In the genomic region with DNA sequence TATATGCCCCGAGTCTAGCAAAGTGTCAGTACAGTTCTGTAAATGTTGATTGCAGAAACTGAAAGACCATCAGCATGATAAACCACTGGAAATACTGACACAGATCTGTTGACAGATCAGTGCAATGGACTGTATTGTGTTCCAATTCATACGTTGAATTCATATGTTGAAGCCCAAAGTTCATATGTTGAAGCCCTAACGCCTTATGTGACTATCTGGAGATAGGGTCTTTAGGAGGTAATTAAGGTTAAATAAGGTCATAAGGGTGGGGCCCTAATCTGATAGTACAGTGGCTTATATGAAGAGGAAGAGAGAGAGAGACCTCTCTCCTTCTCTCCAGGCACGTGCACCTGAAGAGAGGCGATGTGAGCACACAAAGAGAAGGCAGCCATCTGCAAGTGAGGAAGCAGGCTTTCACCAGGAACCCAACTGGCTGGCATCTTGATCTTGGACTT, we compare ENCODE assay signal across 12 cellular contexts.
DNase-seq lines count a peak whose midpoint lies in the region; ATAC-seq, FAIRE-seq and TF ChIP-seq lines count a peak whose summit lies in the region.
"Had no signal": no experiment of that assay in that cellular context is flagged by ENCODE, and none has a peak within 500 bp of the region (broad histone marks: within the 10 kb centered on the region; RNA-seq: fewer than 3 reads in every experiment).

No MANE protein-coding gene starts in this region.

- peak overlapping the region; percentile 3; the same call in 1 of the 2 replicates for H2AFZ ChIP-seq in GM12878 (ENCODE audit: control insufficient read depth, low read depth, low read length)

- H3K9me3 Mint-ChIP-seq in activated CD4-positive, alpha-beta T cell treated with anti-CD3 and anti-CD28 coated beads, Interleukin-2, amount 10 ng/mL, durations not matched to agents 24 days and 14 days = peaks cover 8% of the 10 kb centered on the region
- no peaks in the 10 kb centered on the region for H3K9me3 Mint-ChIP-seq in glutamatergic neuron (ENCODE audit: unreplicated experiment)

- intact Hi-C loops in activated CD4-positive, alpha-beta T cell treated with anti-CD3 and anti-CD28 coated beads, Interleukin-2, amount 10 ng/mL, durations not matched to agents 24 days and 14 days (cut with micrococcal nuclease) = no loop called here
- intact Hi-C loops in GM12878 (cut with micrococcal nuclease; ENCODE audit: unreplicated experiment) = no loop called here
- intact Hi-C loops in dorsolateral prefrontal cortex (cut with DNase I) = no loop called here

- peak overlapping the region; percentile 13 for H3K9ac ChIP-seq in GM12878 (ENCODE audit: control insufficient read depth, insufficient read depth, low read length)

- RAD21 ChIA-PET in GM12878 (lab: Charles Lee; ENCODE audit: unreplicated experiment) = interaction anchor here (0.9 to 3.4 kb wide), 5 partner anchors 26 to 39 kb away, joined by 3 to 14 read pairs (median 5); no protein-coding TSS in a partner anchor

- H4K20me1 ChIP-seq in GM12878 (ENCODE audit: control insufficient read depth, insufficient read depth) = no peaks in the 10 kb centered on the region

- no peak for DNase-seq in activated CD4-positive, alpha-beta T cell treated with anti-CD3 and anti-CD28 coated beads, Interleukin-2, amount 10 ng/mL, durations not matched to agents 24 days and 14 days
- DNase-seq in activated CD4-positive, alpha-beta T cell treated with anti-CD3 and anti-CD28 coated beads for 1 hour = no peak
- DNase-seq in GM12878 (ENCODE audit: low read depth, low spot score) (peak; percentile 81), dorsolateral prefrontal cortex (no peak), glutamatergic neuron (no peak), NCI-H524 (lab: John Stamatoyannopoulos, UW) (no peak)
- DNase-seq: NCI-H187 treated with DMSO at 0.1 percent for 48 hours, right cardiac atrium had no signal

- H3K4me3 Mint-ChIP-seq in activated CD4-positive, alpha-beta T cell treated with anti-CD3 and anti-CD28 coated beads, Interleukin-2, amount 10 ng/mL, durations not matched to agents 24 days and 14 days = peak overlapping the region; percentile 50
- H3K4me3 Mint-ChIP-seq in glutamatergic neuron (ENCODE audit: unreplicated experiment) = no peak overlapping the region

- SMC1A ChIA-PET in GM12878 (lab: Charles Lee; ENCODE audit: uncharacterized antibody, unreplicated experiment) = interaction anchor here (0.6 to 3.1 kb wide), 10 partner anchors 26 to 104 kb away, joined by 3 to 22 read pairs (median 4); no protein-coding TSS in a partner anchor

- peaks cover 55% of the 10 kb centered on the region for H3K4me1 Mint-ChIP-seq in activated CD4-positive, alpha-beta T cell treated with anti-CD3 and anti-CD28 coated beads, Interleukin-2, amount 10 ng/mL, durations not matched to agents 24 days and 14 days
- no peaks in the 10 kb centered on the region for H3K4me1 Mint-ChIP-seq in glutamatergic neuron (ENCODE audit: low read depth, unreplicated experiment)

- H3K36me3 ChIP-seq in GM12878 (ENCODE audit: control insufficient read depth in 2 of 2, insufficient read depth in 2 of 2, low read length in 1 of 2) = no peaks in the 10 kb centered on the region

- 0 out of 4 replicates have a peak, but pooled peaks of 1 of the 2 experiments have one; percentile 7 for TF ChIP-seq EP300 in GM12878 (IDR thresholded peaks at IDR 0.05; ENCODE audit: borderline replicate concordance in 1 of 2, control insufficient read depth in 1 of 2, low read depth in 2 of 2, low read length in 2 of 2)

- peaks cover 14% of the 10 kb centered on the region; the same call in 2 of the 3 replicates for H3K9me3 ChIP-seq in GM12878 (replicated peaks; ENCODE audit: control insufficient read depth, insufficient read depth, low read length)

- ATAC-seq in GM21390 (IDR thresholded peaks at IDR 0.05; ENCODE audit: unreplicated experiment) (peak; percentile 55), HG03103 (IDR thresholded peaks at IDR 0.05; ENCODE audit: low read depth, unreplicated experiment) (peak; percentile 56), GM12878 (peak; percentile 70)
- ATAC-seq: left lobe of liver had no signal

- H3K79me2 ChIP-seq in GM12878 (ENCODE audit: control insufficient read depth, insufficient read depth, low read length) = peaks cover 49% of the 10 kb centered on the region

- peak overlapping the region; percentile 87 for H3K27ac ChIP-seq in GM12878 (ENCODE audit: control insufficient read depth, insufficient read depth)
- no peak overlapping the region for H3K27ac ChIP-seq in dorsolateral prefrontal cortex
- H3K27ac ChIP-seq: RWPE1 had no signal

- peak; percentile 13 for FAIRE-seq in GM12878 (lab: Jason Lieb, UNC)

- H3K4me2 ChIP-seq in GM12878 (ENCODE audit: control insufficient read depth, insufficient read depth) = peak overlapping the region; percentile 39

- 18% methylated on average over 5 of the region's 5 CpGs for WGBS in GM12878 (ENCODE audit: insufficient coverage, insufficient replicate concordance, low lambda C conversion rate, missing lambda C conversion rate)

- H3K27me3 ChIP-seq in GM12878 (replicated peaks in 1 of 2; ENCODE audit: control insufficient read depth in 2 of 2, insufficient read depth in 2 of 2, low read length in 1 of 2) = no peaks in the 10 kb centered on the region
- no peaks in the 10 kb centered on the region for H3K27me3 ChIP-seq in dorsolateral prefrontal cortex

- peaks cover 54% of the 10 kb centered on the region for H3K4me1 ChIP-seq in GM12878 (ENCODE audit: control insufficient read depth, insufficient read depth, low read length)

- no TSS peak for BruUV-seq in GM12878 (replicated peaks; lab: Mats Ljungman, UMichigan)

- TF ChIP-seq POLR2A in GM12878 (IDR thresholded peaks at IDR 0.05; ENCODE audit: low read depth, low read length) = peak; percentile 48

- TF ChIP-seq CTCF in GM12878 (IDR thresholded peaks at IDR 0.05 in 2 of 3, conservative IDR thresholded peaks at IDR 0.05 in 1 of 3; ENCODE audit: control insufficient read depth in 2 of 3, extremely low read depth in 1 of 3, insufficient read depth in 1 of 3, low read depth in 3 of 3, low read length in 3 of 3) = no peak
- TF ChIP-seq CTCF in dorsolateral prefrontal cortex (IDR thresholded peaks at IDR 0.05 in 54 of 56, conservative IDR thresholded peaks at IDR 0.05 in 2 of 56; ENCODE audit: low read depth in 1 of 56, partially characterized antibody in 56 of 56) = no peak
- no peak for TF ChIP-seq CTCF in glutamatergic neuron (IDR thresholded peaks at IDR 0.05; ENCODE audit: partially characterized antibody, unreplicated experiment)

- H3K4me3 ChIP-seq in GM12878 (peak overlapping the region; percentile 20; the same call in 1 of the 2 replicates), dorsolateral prefrontal cortex (no peak overlapping the region)

- CTCF ChIA-PET in GM12878 (lab: Yijun Ruan, JAX) = interaction anchor here (0.9 kb wide), 1 partner anchor 104 kb away, joined by 3 read pairs; no protein-coding TSS in a partner anchor

- H3K27ac Mint-ChIP-seq in activated CD4-positive, alpha-beta T cell treated with anti-CD3 and anti-CD28 coated beads, Interleukin-2, amount 10 ng/mL, durations not matched to agents 24 days and 14 days = peak overlapping the region; percentile 98
- H3K27ac Mint-ChIP-seq in glutamatergic neuron (ENCODE audit: unreplicated experiment) = no peak overlapping the region

- TF ChIP-seq RAD21 in GM12878 (IDR thresholded peaks at IDR 0.05; ENCODE audit: insufficient read depth, low read depth, low read length) = no peak

- in situ Hi-C loops in GM12878 (cut with MboI) = no loop called here

- POLR2A ChIA-PET in GM12878 (lab: Charles Lee) = interaction anchor here (1.0 kb wide), 1 partner anchor 111 kb away, joined by 3 read pairs; no protein-coding TSS in a partner anchor

- H3K36me3 Mint-ChIP-seq in activated CD4-positive, alpha-beta T cell treated with anti-CD3 and anti-CD28 coated beads, Interleukin-2, amount 10 ng/mL, durations not matched to agents 24 days and 14 days (ENCODE audit: low read depth) = peaks cover 15% of the 10 kb centered on the region
- no peaks in the 10 kb centered on the region for H3K36me3 Mint-ChIP-seq in glutamatergic neuron (ENCODE audit: unreplicated experiment)

- H3K27me3 Mint-ChIP-seq in activated CD4-positive, alpha-beta T cell treated with anti-CD3 and anti-CD28 coated beads, Interleukin-2, amount 10 ng/mL, durations not matched to agents 24 days and 14 days = no peaks in the 10 kb centered on the region
- H3K27me3 Mint-ChIP-seq in glutamatergic neuron (ENCODE audit: unreplicated experiment) = no peaks in the 10 kb centered on the region

TF ChIP-seq in GM12878, 131 proteins besides CTCF, POLR2A, EP300 and RAD21 (continues in another document):
- TF ChIP-seq ZNF384 (IDR thresholded peaks at IDR 0.05; ENCODE audit: borderline replicate concordance, low read depth, low read length) = no peak
- peak; percentile 46; the same call in 1 of the 2 replicates for TF ChIP-seq NFIC (IDR thresholded peaks at IDR 0.05; ENCODE audit: low read depth, low read length)
- peak; percentile 48 for TF ChIP-seq CREM (IDR thresholded peaks at IDR 0.05; ENCODE audit: low read depth)
- peak; percentile 59; the same call in 1 of the 2 replicates for TF ChIP-seq MTA3 (IDR thresholded peaks at IDR 0.05; ENCODE audit: borderline replicate concordance, low read length)
- TF ChIP-seq JUND (IDR thresholded peaks at IDR 0.05; ENCODE audit: low read depth, low read length) = no peak
- peak; percentile 60; the same call in 1 of the 2 replicates for TF ChIP-seq ATF7 (IDR thresholded peaks at IDR 0.05; ENCODE audit: low read depth)
- TF ChIP-seq SMAD1 (IDR thresholded peaks at IDR 0.05; ENCODE audit: low read depth, partially characterized antibody) = peak; percentile 37
- peak; percentile 72 for TF ChIP-seq YY1 (IDR thresholded peaks at IDR 0.05; ENCODE audit: low read depth, low read length)
- peak; percentile 64; the same call in 1 of the 2 replicates for TF ChIP-seq NBN (IDR thresholded peaks at IDR 0.05)
- TF ChIP-seq NR2C1 (IDR thresholded peaks at IDR 0.05) = no peak
- TF ChIP-seq POLR2AphosphoS5 (IDR thresholded peaks at IDR 0.05; ENCODE audit: low read length) = peak; percentile 75
- TF ChIP-seq KAT2A (conservative IDR thresholded peaks at IDR 0.05; ENCODE audit: control insufficient read depth, low read depth, low read length) = no peak
